ENCODE assay signal across 10 cellular contexts in the genomic region with DNA sequence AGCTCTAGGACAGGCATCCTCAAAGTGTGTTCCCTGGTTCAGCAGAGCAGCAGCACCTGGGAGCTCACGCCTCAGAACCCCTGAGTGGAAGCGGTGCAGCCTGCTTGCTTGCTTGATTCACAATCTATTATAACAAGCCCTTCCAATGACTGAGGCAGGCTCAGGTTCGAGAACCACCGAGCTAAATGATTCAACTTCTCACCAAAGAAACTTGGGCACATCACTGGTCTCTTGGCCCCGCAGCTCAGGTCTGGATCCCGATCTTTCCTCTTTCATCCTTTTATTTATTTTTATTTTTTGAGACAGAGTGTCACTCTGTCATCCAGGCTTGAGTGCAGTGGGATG. TPM values are rescaled to one million over a fixed set of nuclear protein-coding genes. Genes with fewer than 3 reads are reported as not detected.
DNase-seq lines count a peak whose midpoint lies in the region; ATAC-seq, FAIRE-seq and TF ChIP-seq lines count a peak whose summit lies in the region.
"Had no signal": no experiment of that assay in that cellular context is flagged by ENCODE, and none has a peak within 500 bp of the region (broad histone marks: within the 10 kb centered on the region; RNA-seq: fewer than 3 reads in every experiment).

No MANE protein-coding gene starts in this region.

- H3K79me1 ChIP-seq in mesenchymal stem cell (replicated peaks; ENCODE audit: low read length, poor library complexity, severe bottlenecking): peaks cover 16% of the 10 kb centered on the region

- H3K9ac ChIP-seq in HepG2 (ENCODE audit: insufficient read depth, low read depth, low read length) (no peak overlapping the region), mesenchymal stem cell (ENCODE audit: low read length) (peak overlapping the region; percentile 77)

- intact Hi-C loops in HepG2 (cut with micrococcal nuclease; ENCODE audit: unreplicated experiment): no loop called here
- intact Hi-C loops in right lobe of liver (cut with DNase I): no loop called here

- H3K9me3 ChIP-seq in HepG2 (ENCODE audit: low read length) (no peaks in the 10 kb centered on the region), right lobe of liver (no peaks in the 10 kb centered on the region), mesenchymal stem cell (ENCODE audit: control insufficient read depth, low read length) (no peaks in the 10 kb centered on the region), upper lobe of left lung (no peaks in the 10 kb centered on the region)

- H4K20me1 ChIP-seq in HepG2 (ENCODE audit: insufficient read depth, low read length): peaks cover 6% of the 10 kb centered on the region; the same call in 1 of the 2 replicates

- H3K27me3 ChIP-seq in HepG2 (ENCODE audit: control insufficient read depth in 1 of 2, insufficient read depth in 2 of 2, low read length in 2 of 2): no peaks in the 10 kb centered on the region
- no peaks in the 10 kb centered on the region for H3K27me3 ChIP-seq in right lobe of liver
- H3K27me3 ChIP-seq in mesenchymal stem cell (ENCODE audit: control insufficient read depth in 1 of 2, insufficient read depth in 1 of 2, low read length in 2 of 2): no peaks in the 10 kb centered on the region
- H3K27me3 ChIP-seq in upper lobe of left lung: no peaks in the 10 kb centered on the region

- H2BK15ac ChIP-seq in mesenchymal stem cell (ENCODE audit: low read depth, poor library complexity, severe bottlenecking): no peak overlapping the region

- H2BK5ac ChIP-seq in mesenchymal stem cell (ENCODE audit: low read depth, low read length, poor library complexity, severe bottlenecking): no peak overlapping the region

- BruUV-seq in HepG2 (replicated peaks; lab: Mats Ljungman, UMichigan): no TSS peak

- H3K36me3 Mint-ChIP-seq in activated naive CD8-positive, alpha-beta T cell treated with anti-CD3 and anti-CD28 coated beads for 36 hours: no peaks in the 10 kb centered on the region

- H3K4me3 Mint-ChIP-seq in activated naive CD8-positive, alpha-beta T cell treated with anti-CD3 and anti-CD28 coated beads for 36 hours: no peak overlapping the region

- no peak overlapping the region for H2AK5ac ChIP-seq in mesenchymal stem cell (ENCODE audit: low read length, severe bottlenecking)

- TF ChIP-seq POLR2A in HepG2 (IDR thresholded peaks at IDR 0.05; ENCODE audit: insufficient read depth in 1 of 2, low read depth in 2 of 2, low read length in 2 of 2): no peak
- TF ChIP-seq POLR2A in right lobe of liver (IDR thresholded peaks at IDR 0.05): no peak
- TF ChIP-seq POLR2A in upper lobe of left lung (IDR thresholded peaks at IDR 0.05): no peak

- TF ChIP-seq EP300 in HepG2 (IDR thresholded peaks at IDR 0.05; ENCODE audit: low read depth in 2 of 2, low read length in 2 of 2) (no peak), HepG2 (CRISPR knock-in tag; IDR thresholded peaks at IDR 0.05; ENCODE audit: borderline replicate concordance) (no peak), upper lobe of left lung (IDR thresholded peaks at IDR 0.05) (no peak)

- FAIRE-seq in HepG2 (lab: Jason Lieb, UNC): no peak

- CTCF ChIA-PET in HepG2 (lab: Yijun Ruan, JAX; ENCODE audit: low intra/inter-chr PET ratio, low total read pairs): no interaction called here

- H3K4me1 ChIP-seq in HepG2 (ENCODE audit: insufficient read depth, low read length) (no peaks in the 10 kb centered on the region), right lobe of liver (no peaks in the 10 kb centered on the region), mesenchymal stem cell (ENCODE audit: control insufficient read depth, insufficient read depth, low read depth, low read length) (peaks cover 16% of the 10 kb centered on the region), upper lobe of left lung (peaks cover 29 to 47% (median 36%) of the 10 kb centered on the region in 4 donors)

- no peak overlapping the region for H2BK12ac ChIP-seq in mesenchymal stem cell (ENCODE audit: low read length in 2 of 2)

- in situ Hi-C loops in HepG2 (cut with HindIII; ENCODE audit: extremely low pct_ligation_motif_present, low pct_unique_long_range_greater_than_20kb): no loop called here

- H3K27ac ChIP-seq in HepG2 (ENCODE audit: extremely low read length, insufficient read depth, low read length): no peak overlapping the region
- no peak overlapping the region for H3K27ac ChIP-seq in right lobe of liver
- H3K27ac ChIP-seq in mesenchymal stem cell (ENCODE audit: low read length, poor library complexity, severe bottlenecking): peak overlapping the region; percentile 20
- H3K27ac ChIP-seq in upper lobe of left lung: peak overlapping the region; percentile 17 to 88 (median 58)

- H3K27me3 Mint-ChIP-seq in activated naive CD8-positive, alpha-beta T cell treated with anti-CD3 and anti-CD28 coated beads for 36 hours: no peaks in the 10 kb centered on the region

- H3K4me3 ChIP-seq in HepG2 (replicated peaks in 1 of 3; ENCODE audit: insufficient read depth in 1 of 3, low read depth in 2 of 3, low read length in 3 of 3) (no peak overlapping the region), right lobe of liver (no peak overlapping the region), mesenchymal stem cell (ENCODE audit: insufficient read depth in 1 of 2, low read depth in 1 of 2, low read length in 2 of 2) (peak overlapping the region in 1 of 2 experiments; percentile 25), upper lobe of left lung (no peak overlapping the region)

- no peak overlapping the region for H3K4ac ChIP-seq in mesenchymal stem cell (ENCODE audit: low read depth in 1 of 2, low read length in 2 of 2)

- no peak for TF ChIP-seq RAD21 in HepG2 (CRISPR knock-in tag; IDR thresholded peaks at IDR 0.05)

- H4K91ac ChIP-seq in mesenchymal stem cell (ENCODE audit: low read length): no peak overlapping the region

- ATAC-seq in HepG2 (no peak), right lobe of liver (no peak), upper lobe of left lung (ENCODE audit: low FRiP score in 2 of 2) (no peak), GM18870 (IDR thresholded peaks at IDR 0.05; ENCODE audit: unreplicated experiment) (no peak), GM19452 (IDR thresholded peaks at IDR 0.05; ENCODE audit: unreplicated experiment) (no peak)

- no peaks in the 10 kb centered on the region for H3K9me3 Mint-ChIP-seq in activated naive CD8-positive, alpha-beta T cell treated with anti-CD3 and anti-CD28 coated beads for 36 hours

- H2AFZ ChIP-seq in HepG2 (ENCODE audit: low read length) (no peak overlapping the region), mesenchymal stem cell (ENCODE audit: low read depth, low read length) (no peak overlapping the region)

- H3K4me2 ChIP-seq in HepG2 (ENCODE audit: low read depth, low read length): no peak overlapping the region
- H3K4me2 ChIP-seq in mesenchymal stem cell (ENCODE audit: low read length, poor library complexity, severe bottlenecking): no peak overlapping the region

- H3K14ac ChIP-seq in mesenchymal stem cell (ENCODE audit: low read length in 2 of 2): peak overlapping the region in 1 of 2 experiments; percentile 41

- H3K27ac Mint-ChIP-seq in activated naive CD8-positive, alpha-beta T cell treated with anti-CD3 and anti-CD28 coated beads for 36 hours: peak overlapping the region; percentile 54

- peaks cover 5% of the 10 kb centered on the region for H3K4me1 Mint-ChIP-seq in activated naive CD8-positive, alpha-beta T cell treated with anti-CD3 and anti-CD28 coated beads for 36 hours

- H3K18ac ChIP-seq in mesenchymal stem cell (ENCODE audit: low read depth in 1 of 2, low read length in 2 of 2): peak overlapping the region in 1 of 2 experiments; percentile 48

- H3K79me2 ChIP-seq in HepG2 (ENCODE audit: insufficient read depth, low read length): no peaks in the 10 kb centered on the region

- no peak overlapping the region for H3K23ac ChIP-seq in mesenchymal stem cell (ENCODE audit: low read length in 2 of 2)

- no peak overlapping the region for H4K8ac ChIP-seq in mesenchymal stem cell (ENCODE audit: low read length)

- POLR2A ChIA-PET in HepG2 (lab: Yijun Ruan, JAX): interaction anchor here (1.0 to 3.8 kb wide), 2 partner anchors 23 to 93 kb away, joined by 3 to 19 read pairs; a partner anchor contains a TSS

- 88% methylated on average over 4 of the region's 6 CpGs for WGBS in HepG2 (ENCODE audit: low lambda C conversion rate)
- WGBS in right lobe of liver (ENCODE audit: insufficient coverage, low coverage, low lambda C conversion rate, missing lambda C conversion rate): 47% methylated on average over 3 of the region's 6 CpGs
- WGBS in mesenchymal stem cell: over 99% methylated on average over 5 of the region's 6 CpGs
- WGBS in upper lobe of left lung, 2 donors: 91 to 92% methylated on average over 6 of the region's 6 CpGs

- H3K36me3 ChIP-seq in HepG2 (replicated peaks in 1 of 2; ENCODE audit: control insufficient read depth in 1 of 2, insufficient read depth in 2 of 2, low read length in 2 of 2) (peaks cover 8 to 27% of the 10 kb centered on the region in 2 experiments; a peak in 3 of 5 replicates), right lobe of liver (peaks cover 0 to 47% (median 7%) of the 10 kb centered on the region in 4 donors), mesenchymal stem cell (ENCODE audit: control insufficient read depth in 1 of 2, insufficient read depth in 2 of 2, low read depth in 1 of 2, low read length in 2 of 2) (peaks cover 46% of the 10 kb centered on the region in 2 experiments), upper lobe of left lung (peaks cover 10 to 51% (median 29%) of the 10 kb centered on the region in 4 donors)

- no peak overlapping the region for H2BK120ac ChIP-seq in mesenchymal stem cell (ENCODE audit: low read depth, low read length)

- DNase-seq in HepG2 (ENCODE audit: low spot score) (no peak), right lobe of liver (no peak), mesenchymal stem cell (no peak), upper lobe of left lung (no peak), NOMO-1 (lab: John Stamatoyannopoulos, UW; ENCODE audit: unreplicated experiment in 2 of 2) (no peak)
- DNase-seq in activated naive CD8-positive, alpha-beta T cell treated with anti-CD3 and anti-CD28 coated beads for 36 hours: no peak
- DNase-seq: GOT3, NCI-H1436 treated with DMSO at 0.1 percent for 48 hours had no signal

- TF ChIP-seq CTCF in HepG2 (CRISPR knock-in tag; IDR thresholded peaks at IDR 0.05) (no peak), right lobe of liver (IDR thresholded peaks at IDR 0.05) (no peak), upper lobe of left lung (IDR thresholded peaks at IDR 0.05) (no peak)

RNA-seq across cellular contexts. Expression of a gene that starts 24.5 kb away (rescaled TPM):
- total RNA-seq in HepG2 (2016; rRNA removed; fragmentation: Illumina TruSeq; extraction: Trizol) (49.8 and 60.5 TPM in 2 replicates), right lobe of liver (100 to 1,000 TPM in 5 of 6 experiments, 10 to 100 TPM in 1; 88.9 to 224 (median 166) TPM), upper lobe of left lung (100 to 1,000 TPM in 2 of 6 donors, 10 to 100 TPM in 4; 47.9 to 137 (median 87.2) TPM)
- 11.3 and 11.7 TPM in 2 replicates for total RNA-seq in HepG2 (2016; cell fraction: cytosol; rRNA removed; fragmentation: Illumina TruSeq; extraction: Trizol; ENCODE audit: low read depth)
- total RNA-seq in HepG2 (2016; cell fraction: insoluble cytoplasmic fraction; rRNA removed; fragmentation: Illumina TruSeq; extraction: Trizol): 45.0 and 62.9 TPM in 2 replicates
- total RNA-seq in HepG2 (2016; cell fraction: membrane; rRNA removed; fragmentation: Illumina TruSeq; extraction: Trizol): 16.8 and 17.9 TPM in 2 replicates
- 62.8 and 64.0 TPM in 2 replicates for total RNA-seq in HepG2 (2016; cell fraction: nucleus; rRNA removed; fragmentation: Illumina TruSeq; extraction: Trizol)
- polyA plus RNA-seq in HepG2 (2011; rRNA removed): 30.9 and 45.5 TPM in 2 replicates
- polyA plus RNA-seq in HepG2 (2011; cell fraction: cytosol; rRNA removed): 12.6 and 25.6 TPM in 2 replicates
- polyA plus RNA-seq in HepG2 (2011; cell fraction: nucleus; rRNA removed): 461 and 635 TPM in 2 replicates
- 51.7 and 79.2 TPM in 2 replicates for polyA plus RNA-seq in HepG2 (2012)
- 3.2 and 3.5 TPM in 2 replicates for polyA plus RNA-seq in HepG2 (2016; cell fraction: cytosol; fragmentation: Illumina TruSeq; extraction: Trizol; ENCODE audit: low read depth)
- polyA plus RNA-seq in HepG2 (2016; cell fraction: insoluble cytoplasmic fraction; fragmentation: Illumina TruSeq; extraction: Trizol; ENCODE audit: low read depth): 34.8 and 48.7 TPM in 2 replicates
- 7.2 and 8.4 TPM in 2 replicates for polyA plus RNA-seq in HepG2 (2016; cell fraction: membrane; fragmentation: Illumina TruSeq; extraction: Trizol; ENCODE audit: low read depth)
- polyA plus RNA-seq in HepG2 (2016; cell fraction: nucleus; fragmentation: Illumina TruSeq; extraction: Trizol; ENCODE audit: insufficient read depth, low read depth): 175 and 188 TPM in 2 replicates
- 37.7 and 94.5 TPM in 2 replicates for polyA minus RNA-seq in HepG2 (2011; rRNA and poly(A)+ RNA removed; ENCODE audit: low replicate concordance)
- polyA minus RNA-seq in HepG2 (2011; cell fraction: cytosol; rRNA and poly(A)+ RNA removed): 30.1 and 31.9 TPM in 2 replicates
- 48.6 and 55.4 TPM in 2 replicates for polyA minus RNA-seq in HepG2 (2011; cell fraction: nucleus; rRNA and poly(A)+ RNA removed)
- 100 to 1,000 TPM; 162 to 171 TPM for total RNA-seq in activated naive CD8-positive, alpha-beta T cell treated with anti-CD3 and anti-CD28 coated beads for 36 hours
- 20.4 TPM for polyA plus RNA-seq in mesenchymal stem cell (2013, experiment 1 of 2)
- 19.2 TPM for polyA plus RNA-seq in mesenchymal stem cell (2013, experiment 2 of 2)

Comparison
In these comparisons a context has a peak if more than half of its experiments do, and no peak if none do; other contexts are left out.
1. H3K27ac ChIP-seq: peak in mesenchymal stem cell (single experiment) and upper lobe of left lung (4 of 4); none in HepG2 (single experiment) and right lobe of liver (0 of 3).